In genomic region chrX:57121162-57121741, GRCh38 we compare ENCODE assay signal across 8 cellular contexts. TPM values are rescaled to one million over a fixed set of nuclear protein-coding genes. Genes with fewer than 3 reads are reported as not detected.
DNase-seq lines count a peak whose midpoint lies in the region; ATAC-seq and TF ChIP-seq lines count a peak whose summit lies in the region.

Gene SPIN2B (minus strand): TSS chrX:57121548.

- intact Hi-C loops in natural killer cell (cut with micrococcal nuclease), result no loop called here

- peak; percentile 91 for DNase-seq in DMS53 (lab: John Stamatoyannopoulos, UW)
- peak; percentile 98 for DNase-seq in KBM-7
- DNase-seq in RKO (ENCODE audit: low spot score), result peak; percentile 85
- DNase-seq in activated T-helper 1 cell treated with Interleukin-2 at 50 U/mL for 16 hours (ENCODE audit: low read depth), result peak; percentile 57
- peak; percentile 58 for DNase-seq in fibroblast of peridontal ligament (ENCODE audit: extremely low read depth)
- peak; percentile 45 for DNase-seq in natural killer cell
- peak; percentile 82 for DNase-seq in stimulated activated naive CD4-positive, alpha-beta T cell treated with Interleukin-2 at 50 U/mL for 16 hours (lab: John Stamatoyannopoulos, UW)

- H3K27ac Mint-ChIP-seq in natural killer cell, result peak within 1 kb of the TSS; percentile 64 to 95

- H3K27me3 Mint-ChIP-seq in natural killer cell (ENCODE audit: low read depth in 2 of 2), result peaks cover 0 to 6% of the 10 kb centered on the region in 2 donors

- peak within 1 kb of the TSS; percentile 93 for H3K4me3 Mint-ChIP-seq in natural killer cell

- H3K9me3 Mint-ChIP-seq in natural killer cell, result no peaks in the 10 kb centered on the region

- H3K36me3 Mint-ChIP-seq in natural killer cell, result no peaks in the 10 kb centered on the region

- no peak for TF ChIP-seq CTCF in natural killer cell (IDR thresholded peaks at IDR 0.05)

- H3K4me1 Mint-ChIP-seq in natural killer cell, result peaks cover 6 to 27% of the 10 kb centered on the region in 2 donors

- in situ Hi-C loops in KBM-7 (cut with MboI; ENCODE audit: low pct_unique_long_range_greater_than_20kb, low sequenced_read_pairs), result loop anchor here (25.0 kb wide), 2 partner anchors 91 to 466 kb away; partner anchors contain the start of gene ZXDB

- ATAC-seq in GM21717 (IDR thresholded peaks at IDR 0.05; ENCODE audit: unreplicated experiment), result peak; percentile 100
- ATAC-seq in natural killer cell, result peak; percentile 96 to 97 (median 97)

RNA-seq across cellular contexts. Expression of gene SPIN2B, which starts in this region (rescaled TPM):
- total RNA-seq in natural killer cell, result 10 to 100 TPM; 10.9 to 13.0 (median 11.8) TPM

Comparison
In these comparisons a context has a peak if more than half of its experiments do, and no peak if none do; other contexts are left out.
1. Peak in every context shown above with its lines: DNase-seq and ATAC-seq.
2. DNase-seq: peak in every context shown above with its lines; median percentile 98 in KBM-7; 91 in DMS53; 85 in RKO; 82 in stimulated activated naive CD4-positive, alpha-beta T cell treated with Interleukin-2 at 50 U/mL for 16 hours; 58 in fibroblast of peridontal ligament; 57 in activated T-helper 1 cell treated with Interleukin-2 at 50 U/mL for 16 hours; 45 in natural killer cell.